ENCODE assay signal across 24 cellular contexts in the genomic region with DNA sequence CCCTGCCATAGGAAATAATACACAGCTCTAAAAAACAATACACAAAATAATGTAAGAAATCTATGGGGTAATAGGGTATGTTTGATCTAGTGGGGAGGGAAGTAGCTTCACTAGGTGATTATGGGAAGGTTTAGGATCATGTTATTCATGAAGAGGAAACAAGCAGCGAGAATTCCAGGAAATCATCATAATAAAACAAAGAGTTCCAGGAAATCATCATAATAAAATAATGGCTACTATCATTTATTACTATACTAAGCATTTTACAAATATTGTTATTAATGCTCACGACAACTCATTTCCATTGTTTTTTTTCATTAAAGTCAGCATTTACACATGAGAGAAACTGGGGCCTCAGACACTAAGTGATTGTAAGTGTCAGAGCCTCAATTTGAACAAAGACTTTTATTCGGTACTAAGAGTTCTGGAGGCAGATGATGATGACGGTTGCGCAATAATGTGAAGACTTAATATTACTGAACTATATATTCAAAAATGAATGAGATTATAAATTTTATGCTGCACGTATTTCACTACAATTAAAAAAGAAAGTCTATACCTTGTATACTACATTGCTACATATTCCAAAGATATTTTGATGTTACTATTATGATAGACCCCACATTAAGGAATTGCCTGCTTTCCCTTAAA. TPM values are rescaled to one million over a fixed set of nuclear protein-coding genes. Genes with fewer than 3 reads are reported as not detected.
"Had no signal": no experiment of that assay in that cellular context is flagged by ENCODE, and none has a peak within 500 bp of the region (broad histone marks: within the 10 kb centered on the region; RNA-seq: fewer than 3 reads in every experiment).

No MANE protein-coding gene starts in this region.

- DNase-seq: activated CD4-positive, alpha-beta T cell treated with anti-CD3 and anti-CD28 coated beads for 4 hours; activated CD4-positive, alpha-beta T cell treated with anti-CD3 and anti-CD28 coated beads, Interleukin-2, amount 50 U/mL, for 48 hours; activated CD8-positive, alpha-beta memory T cell treated with anti-CD3 and anti-CD28 coated beads for 24 hours; activated effector memory CD4-positive, alpha-beta T cell treated with Interleukin-2 at 50 U/mL for 16 hours; activated naive CD4-positive, alpha-beta T cell treated with anti-CD3 and anti-CD28 coated beads for 36 hours; activated naive CD8-positive, alpha-beta T cell treated with anti-CD3 and anti-CD28 coated beads for 36 hours; adrenal gland; aorta; body of pancreas; colonic mucosa; esophagus squamous epithelium; foreskin melanocyte; heart right ventricle; occipital lobe; stimulated activated CD4-positive, alpha-beta T cell treated with anti-CD3 and anti-CD28 coated beads, Interleukin-15, amount 100 ng/mL, for 24 hours; stimulated activated CD4-positive, alpha-beta T cell treated with anti-CD3 and anti-CD28 coated beads, Interleukin-2, amount 100 ng/mL, for 24 hours; stimulated activated naive B cell treated with anti-CD40 and anti-IgM and Interleukin-4, amounts not matched to agents 10 μg/mL and 1 μg/mL and 100 μg/mL, for 72 hours; tibial artery had no signal

- H3K36me3 ChIP-seq: adrenal gland, colonic mucosa, esophagus squamous epithelium, heart right ventricle, lower lobe of right lung, right atrium auricular region, suprapubic skin, tibial artery, upper lobe of right lung had no signal

- H3K27me3 ChIP-seq: adrenal gland, body of pancreas, colonic mucosa, esophagus squamous epithelium, heart right ventricle, right atrium auricular region, suprapubic skin, tibial artery, upper lobe of right lung had no signal

- FAIRE-seq: TTC549 had no signal

- H3K9me3 ChIP-seq: adrenal gland, body of pancreas, colonic mucosa, esophagus squamous epithelium, heart right ventricle, lower lobe of right lung, right atrium auricular region, suprapubic skin, tibial artery, upper lobe of right lung had no signal

- H3K27ac ChIP-seq: adrenal gland, body of pancreas, colonic mucosa, lower lobe of right lung, suprapubic skin, tibial artery, upper lobe of right lung had no signal

- H3K4me1 ChIP-seq: colonic mucosa had no signal

- H3K4me3 ChIP-seq: adrenal gland, body of pancreas, colonic mucosa, esophagus squamous epithelium, heart right ventricle, lower lobe of right lung, right atrium auricular region, suprapubic skin, tibial artery, upper lobe of right lung had no signal

- ATAC-seq: body of pancreas; heart right ventricle; stimulated activated naive B cell treated with anti-CD40 and anti-IgM and Interleukin-4, amounts not matched to agents 10 μg/mL and 1 μg/mL and 100 μg/mL, for 72 hours had no signal

RNA-seq across cellular contexts. Expression of gene CXCL8, which starts 12.2 kb away (rescaled TPM):
- total RNA-seq: activated naive CD4-positive, alpha-beta T cell treated with anti-CD3 and anti-CD28 coated beads for 36 hours had no signal
- polyA plus RNA-seq: neural cell had no signal
